8 cellular contexts compared by ENCODE assay signal in genomic region chr5:134526483-134527155, GRCh38. TPM values are rescaled to one million over a fixed set of nuclear protein-coding genes. Genes with fewer than 3 reads are reported as not detected.
A peak's percentile ranks its signal among the peaks of the same experiment; 100 is the strongest.
DNase-seq lines count a peak whose midpoint lies in the region; ATAC-seq, FAIRE-seq and TF ChIP-seq lines count a peak whose summit lies in the region.

No MANE protein-coding gene starts in this region.

- DNase-seq in CD8-positive, alpha-beta T cell: peak; percentile 41 to 80 (median 65)
- DNase-seq in HT-29 (ENCODE audit: low spot score): peak; percentile 80
- peak; percentile 66 to 69 for DNase-seq in SJCRH30
- DNase-seq in activated naive CD8-positive, alpha-beta T cell treated with anti-CD3 and anti-CD28 coated beads for 36 hours: peak; percentile 90
- peak; percentile 87 for DNase-seq in left cardiac atrium
- peak; percentile 66 to 96 (median 78) for DNase-seq in posterior cingulate gyrus
- peak; percentile 68 for DNase-seq in urothelium cell line (ENCODE audit: low spot score)

- H3K27ac Mint-ChIP-seq in CD8-positive, alpha-beta T cell: peak overlapping the region; percentile 94
- peak overlapping the region; percentile 95 for H3K27ac Mint-ChIP-seq in activated naive CD8-positive, alpha-beta T cell treated with anti-CD3 and anti-CD28 coated beads for 36 hours

- CTCF ChIA-PET in CD8-positive, alpha-beta T cell (lab: Charles Lee): interaction anchor here (0.7 to 5.0 kb wide), 20 partner anchors 10 to 172 kb away, joined by 3 to 34 read pairs (median 5); partner anchors contain the start of genes CDKN2AIPNL and UBE2B

- no peak for FAIRE-seq in urothelium cell line (lab: Jason Lieb, UNC)

- no peaks in the 10 kb centered on the region for H3K9me3 ChIP-seq in CD8-positive, alpha-beta T cell (ENCODE audit: low read length)
- no peaks in the 10 kb centered on the region for H3K9me3 ChIP-seq in SJCRH30 (replicated peaks)

- peak overlapping the region; percentile 96 for H3K4me3 Mint-ChIP-seq in CD8-positive, alpha-beta T cell
- H3K4me3 Mint-ChIP-seq in activated naive CD8-positive, alpha-beta T cell treated with anti-CD3 and anti-CD28 coated beads for 36 hours: peak overlapping the region; percentile 98

- intact Hi-C loops in CD8-positive, alpha-beta T cell (cut with DNase I, micrococcal nuclease): loop anchor here (1.0 to 10.0 kb wide), 15 partner anchors 18 to 1474 kb away; partner anchors contain the start of genes CDKN2AIPNL (in 2 of the 2), SAR1B (in 2 of the 2), VDAC1 (in 2 of the 2) and CAMLG (in 1 of the 2)
- intact Hi-C loops in left cardiac atrium (cut with DNase I) (loop anchor here (2.0 to 5.0 kb wide), 5 partner anchors 51 to 154 kb away; partner anchors contain the start of genes CDKN2AIPNL (in 1 of the 2) and UBE2B (in 1 of the 2)), posterior cingulate gyrus (cut with DNase I) (loop anchor here (1.0 to 5.0 kb wide), 2 partner anchors 51 to 115 kb away; partner anchors contain the start of gene CDKN2AIPNL)

- POLR2A ChIA-PET in CD8-positive, alpha-beta T cell (lab: Charles Lee): interaction anchor here (0.8 to 6.1 kb wide), 17 partner anchors 15 to 523 kb away, joined by 3 to 64 read pairs (median 4); partner anchors contain the start of genes C5orf24, CDKN2AIPNL, SKP1 and UBE2B

- H3K27me3 ChIP-seq in CD8-positive, alpha-beta T cell (ENCODE audit: insufficient read depth, low read length): no peaks in the 10 kb centered on the region
- H3K27me3 ChIP-seq in SJCRH30: peaks cover 23% of the 10 kb centered on the region; the same call in 1 of the 2 replicates

- peak overlapping the region; percentile 87 for H3K4me3 ChIP-seq in CD8-positive, alpha-beta T cell (ENCODE audit: low read depth, low read length)
- peak overlapping the region; percentile 58 for H3K4me3 ChIP-seq in SJCRH30

- H3K27me3 Mint-ChIP-seq in CD8-positive, alpha-beta T cell (ENCODE audit: low read depth): no peaks in the 10 kb centered on the region
- H3K27me3 Mint-ChIP-seq in activated naive CD8-positive, alpha-beta T cell treated with anti-CD3 and anti-CD28 coated beads for 36 hours: no peaks in the 10 kb centered on the region

- no peaks in the 10 kb centered on the region for H3K9me3 Mint-ChIP-seq in CD8-positive, alpha-beta T cell
- H3K9me3 Mint-ChIP-seq in activated naive CD8-positive, alpha-beta T cell treated with anti-CD3 and anti-CD28 coated beads for 36 hours: no peaks in the 10 kb centered on the region

- H3K36me3 ChIP-seq in CD8-positive, alpha-beta T cell (ENCODE audit: insufficient read depth, low read length): no peaks in the 10 kb centered on the region
- no peaks in the 10 kb centered on the region for H3K36me3 ChIP-seq in SJCRH30

- peaks cover 17% of the 10 kb centered on the region for H3K36me3 Mint-ChIP-seq in CD8-positive, alpha-beta T cell
- H3K36me3 Mint-ChIP-seq in activated naive CD8-positive, alpha-beta T cell treated with anti-CD3 and anti-CD28 coated beads for 36 hours: peaks cover 4% of the 10 kb centered on the region

- peak; percentile 1 for ATAC-seq in CD8-positive, alpha-beta T cell
- ATAC-seq in GM19452 (IDR thresholded peaks at IDR 0.05; ENCODE audit: unreplicated experiment): peak; percentile 23
- peak; percentile 33 to 34 for ATAC-seq in left cardiac atrium

- peaks cover 52% of the 10 kb centered on the region for H3K4me1 Mint-ChIP-seq in CD8-positive, alpha-beta T cell (ENCODE audit: low read depth)
- peaks cover 51% of the 10 kb centered on the region for H3K4me1 Mint-ChIP-seq in activated naive CD8-positive, alpha-beta T cell treated with anti-CD3 and anti-CD28 coated beads for 36 hours

- peaks cover 50% of the 10 kb centered on the region for H3K4me1 ChIP-seq in CD8-positive, alpha-beta T cell (ENCODE audit: insufficient read depth, low read length)
- H3K4me1 ChIP-seq in SJCRH30: peaks cover 3% of the 10 kb centered on the region; the same call in 1 of the 2 replicates

- peak; percentile 21 for TF ChIP-seq CTCF in CD8-positive, alpha-beta T cell (IDR thresholded peaks at IDR 0.05)

- peak overlapping the region; percentile 98 for H3K27ac ChIP-seq in CD8-positive, alpha-beta T cell (ENCODE audit: low read depth, low read length)
- no peak overlapping the region for H3K27ac ChIP-seq in SJCRH30

RNA-seq across cellular contexts. Expression of gene JADE2, which starts 1.1 kb away (rescaled TPM):
- total RNA-seq in CD8-positive, alpha-beta T cell: 100 to 1,000 TPM; 126 to 133 TPM
- total RNA-seq in HT-29 (2014; rRNA removed; shearing (Covaris generic)): 47.6 and 50.1 TPM in 2 replicates
- 0.71 and 1.6 TPM in 2 replicates for total RNA-seq in SJCRH30 (2014; rRNA removed; shearing (Covaris generic))
- total RNA-seq in activated naive CD8-positive, alpha-beta T cell treated with anti-CD3 and anti-CD28 coated beads for 36 hours: 10 to 100 TPM; 80.2 to 80.3 TPM
- 10 to 100 TPM; 34.7 to 49.0 TPM for total RNA-seq in left cardiac atrium

Comparison
In these comparisons a context has a peak if more than half of its experiments do, and no peak if none do; other contexts are left out.
1. RNA of gene JADE2, which starts 1.1 kb away (total RNA-seq): 126 to 133 TPM in CD8-positive, alpha-beta T cell, 80.2 to 80.3 TPM in activated naive CD8-positive, alpha-beta T cell treated with anti-CD3 and anti-CD28 coated beads for 36 hours, 34.7 to 49.0 TPM in left cardiac atrium and 47.6 to 50.1 TPM in HT-29; 0.71 to 1.6 TPM in SJCRH30; every median in the first group is over 10 times any median in the second.
2. Peak in every context shown above with its lines, with median percentiles within 50 percentile points of each other: ATAC-seq and DNase-seq.